ENCODE assay signal across 8 cellular contexts in genomic region chr3:196638922-196639516, GRCh38. TPM values are rescaled to one million over a fixed set of nuclear protein-coding genes. Genes with fewer than 3 reads are reported as not detected.
DNase-seq lines count a peak whose midpoint lies in the region; ATAC-seq and TF ChIP-seq lines count a peak whose summit lies in the region.

No MANE protein-coding gene starts in this region.

- H3K36me3 ChIP-seq in iPS-15b (ENCODE audit: control insufficient read depth, insufficient read depth, low read length), result no peaks in the 10 kb centered on the region
- peaks cover 0 to 8% (median 5%) of the 10 kb centered on the region in 5 donors for H3K36me3 ChIP-seq in subcutaneous abdominal adipose tissue (ENCODE audit: control insufficient read depth in 5 of 5, insufficient read depth in 5 of 5, low read length in 5 of 5)

- DNase-seq in Calu3, result peak; percentile 7
- no peak for DNase-seq in activated CD8-positive, alpha-beta T cell treated with anti-CD3 and anti-CD28 coated beads, Interleukin-2, amount 10 ng/mL, durations not matched to agents 7 days and 5 days
- no peak for DNase-seq in SHP77 treated with DMSO at 0.1 percent for 48 hours (lab: John Stamatoyannopoulos, UW)
- DNase-seq in DMS114 treated with DMSO at 0.1 percent for 48 hours (lab: John Stamatoyannopoulos, UW; ENCODE audit: unreplicated experiment), result no peak
- DNase-seq in HPDE6-E6E7 (ENCODE audit: extremely low spot score), result no peak

- no peaks in the 10 kb centered on the region for H3K27me3 ChIP-seq in iPS-15b (ENCODE audit: control insufficient read depth, insufficient read depth, low read length)
- peaks cover 0 to 26% (median 13%) of the 10 kb centered on the region in 5 donors for H3K27me3 ChIP-seq in subcutaneous abdominal adipose tissue (ENCODE audit: control insufficient read depth in 5 of 5, insufficient read depth in 4 of 5, low read length in 5 of 5)

- H3K27ac ChIP-seq in subcutaneous abdominal adipose tissue (ENCODE audit: low read depth, low read length), result peak overlapping the region; percentile 62

- BruUV-seq in Calu3 (replicated peaks; lab: Mats Ljungman, UMichigan), result no TSS peak

- H3K9ac ChIP-seq in iPS-15b (ENCODE audit: low read depth, low read length) (no peak overlapping the region), subcutaneous abdominal adipose tissue (ENCODE audit: low read length in 5 of 5) (peak overlapping the region in 3 of 5 donors; percentile 57 to 77 (median 62))

- H3K27me3 Mint-ChIP-seq in Calu3 (ENCODE audit: unreplicated experiment), result peaks cover 60% of the 10 kb centered on the region
- no peaks in the 10 kb centered on the region for H3K27me3 Mint-ChIP-seq in activated CD8-positive, alpha-beta T cell treated with anti-CD3 and anti-CD28 coated beads, Interleukin-2, amount 10 ng/mL, durations not matched to agents 7 days and 5 days (ENCODE audit: low read depth)

- H3K4me1 ChIP-seq in iPS-15b (ENCODE audit: control insufficient read depth, insufficient read depth, low read length), result peaks cover 4% of the 10 kb centered on the region
- H3K4me1 ChIP-seq in subcutaneous abdominal adipose tissue (ENCODE audit: control insufficient read depth in 5 of 5, insufficient read depth in 5 of 5, low read length in 5 of 5), result peaks cover 1 to 56% (median 34%) of the 10 kb centered on the region in 5 donors

- no peaks in the 10 kb centered on the region for H3K9me3 ChIP-seq in iPS-15b (ENCODE audit: control insufficient read depth, insufficient read depth, low read length)
- no peaks in the 10 kb centered on the region for H3K9me3 ChIP-seq in subcutaneous abdominal adipose tissue (ENCODE audit: control insufficient read depth in 5 of 5, low read length in 5 of 5)

- POLR2A ChIA-PET in activated CD8-positive, alpha-beta T cell treated with anti-CD3 and anti-CD28 coated beads, Interleukin-2, amount 10 ng/mL, durations not matched to agents 7 days and 5 days (lab: Charles Lee), result interaction anchor here (0.7 to 1.8 kb wide), 7 partner anchors 10 to 303 kb away, joined by 3 to 5 read pairs (median 4); partner anchors contain the start of gene NCBP2

- H3K4me3 Mint-ChIP-seq in Calu3 (ENCODE audit: low read depth, unreplicated experiment), result peak overlapping the region; percentile 74
- peak overlapping the region; percentile 87 for H3K4me3 Mint-ChIP-seq in activated CD8-positive, alpha-beta T cell treated with anti-CD3 and anti-CD28 coated beads, Interleukin-2, amount 10 ng/mL, durations not matched to agents 7 days and 5 days

- ATAC-seq in HG02678 (IDR thresholded peaks at IDR 0.05; ENCODE audit: unreplicated experiment), result peak; percentile 0
- ATAC-seq in activated CD8-positive, alpha-beta T cell treated with anti-CD3 and anti-CD28 coated beads, Interleukin-2, amount 10 ng/mL, durations not matched to agents 7 days and 5 days, result no peak

- no peaks in the 10 kb centered on the region for H3K9me3 Mint-ChIP-seq in Calu3 (ENCODE audit: low read depth, unreplicated experiment)
- H3K9me3 Mint-ChIP-seq in activated CD8-positive, alpha-beta T cell treated with anti-CD3 and anti-CD28 coated beads, Interleukin-2, amount 10 ng/mL, durations not matched to agents 7 days and 5 days (ENCODE audit: insufficient read depth), result no peaks in the 10 kb centered on the region

- no peak for TF ChIP-seq CTCF in Calu3 (IDR thresholded peaks at IDR 0.05; ENCODE audit: unreplicated experiment)

- no peaks in the 10 kb centered on the region for H3K4me1 Mint-ChIP-seq in Calu3 (ENCODE audit: low read depth, unreplicated experiment)
- peaks cover 79% of the 10 kb centered on the region for H3K4me1 Mint-ChIP-seq in activated CD8-positive, alpha-beta T cell treated with anti-CD3 and anti-CD28 coated beads, Interleukin-2, amount 10 ng/mL, durations not matched to agents 7 days and 5 days (ENCODE audit: low read depth)

- peaks cover 9% of the 10 kb centered on the region for H3K36me3 Mint-ChIP-seq in Calu3 (ENCODE audit: insufficient read depth, unreplicated experiment)
- peaks cover 35% of the 10 kb centered on the region for H3K36me3 Mint-ChIP-seq in activated CD8-positive, alpha-beta T cell treated with anti-CD3 and anti-CD28 coated beads, Interleukin-2, amount 10 ng/mL, durations not matched to agents 7 days and 5 days (ENCODE audit: low read depth)

- CTCF ChIA-PET in Calu3 (lab: Charles Lee), result no interaction called here
- CTCF ChIA-PET in activated CD8-positive, alpha-beta T cell treated with anti-CD3 and anti-CD28 coated beads, Interleukin-2, amount 10 ng/mL, durations not matched to agents 7 days and 5 days (lab: Charles Lee), result interaction anchor here (0.8 to 10.0 kb wide), 4 partner anchors 9 to 102 kb away, joined by 3 to 107 read pairs (median 24); no protein-coding TSS in a partner anchor

- intact Hi-C loops in Calu3 (cut with micrococcal nuclease; ENCODE audit: unreplicated experiment), result no loop called here

- no peak overlapping the region for H3K27ac Mint-ChIP-seq in Calu3 (ENCODE audit: unreplicated experiment)
- H3K27ac Mint-ChIP-seq in activated CD8-positive, alpha-beta T cell treated with anti-CD3 and anti-CD28 coated beads, Interleukin-2, amount 10 ng/mL, durations not matched to agents 7 days and 5 days, result peak overlapping the region; percentile 90

- H3K4me3 ChIP-seq in iPS-15b (ENCODE audit: low read depth, low read length), result peak overlapping the region; percentile 28
- H3K4me3 ChIP-seq in subcutaneous abdominal adipose tissue (ENCODE audit: low read depth in 1 of 5, low read length in 5 of 5), result peak overlapping the region; percentile 59 to 78 (median 71)

RNA-seq across cellular contexts. Expression of gene NRROS, which starts 0.5 kb away (rescaled TPM):
- 0.39 and 0.99 TPM in 2 replicates for total RNA-seq in Calu3 (2022)
- total RNA-seq in activated CD8-positive, alpha-beta T cell treated with anti-CD3 and anti-CD28 coated beads, Interleukin-2, amount 10 ng/mL, durations not matched to agents 7 days and 5 days, result 10 to 100 TPM; 37.5 to 39.9 TPM

Comparison
In these comparisons a context has a peak if more than half of its experiments do, and no peak if none do; other contexts are left out.
1. RNA of gene NRROS, which starts 0.5 kb away (total RNA-seq): 37.5 to 39.9 TPM in activated CD8-positive, alpha-beta T cell treated with anti-CD3 and anti-CD28 coated beads, Interleukin-2, amount 10 ng/mL, durations not matched to agents 7 days and 5 days; 0.39 to 0.99 TPM in Calu3; every median in the first group is over 10 times any median in the second.